ENCODE assay signal across 9 cellular contexts in genomic region chr12:66776974-66777373, GRCh38.
DNase-seq lines count a peak whose midpoint lies in the region; ATAC-seq and TF ChIP-seq lines count a peak whose summit lies in the region.
"Had no signal": no experiment of that assay in that cellular context is flagged by ENCODE, and none has a peak within 500 bp of the region (broad histone marks: within the 10 kb centered on the region; RNA-seq: fewer than 3 reads in every experiment).

No MANE protein-coding gene starts in this region.

- intact Hi-C loops in left cardiac atrium (cut with DNase I) = no loop called here

- peak; percentile 97 for ATAC-seq in GM21515 (IDR thresholded peaks at IDR 0.05; ENCODE audit: unreplicated experiment)
- peak; percentile 83 for ATAC-seq in HG03571 (IDR thresholded peaks at IDR 0.05; ENCODE audit: unreplicated experiment)
- no peak for ATAC-seq in left cardiac atrium

- H3K27me3 Mint-ChIP-seq in immature natural killer cell (ENCODE audit: low read depth in 3 of 3) = peaks cover 4 to 11% (median 11%) of the 10 kb centered on the region in 3 donors

- H3K4me3 ChIP-seq in GM12865 (ENCODE audit: low read depth, low read length) (no peak overlapping the region), WERI-Rb-1 (ENCODE audit: low read depth, low read length) (no peak overlapping the region)
- H3K4me3 ChIP-seq: upper lobe of left lung had no signal

- no peak for TF ChIP-seq CTCF in GM12865 (IDR thresholded peaks at IDR 0.05; ENCODE audit: insufficient read depth, low read depth, low read length, missing control alignments)
- TF ChIP-seq CTCF in WERI-Rb-1 (IDR thresholded peaks at IDR 0.05; ENCODE audit: low read depth, low read length) = no peak

- H3K4me3 Mint-ChIP-seq in immature natural killer cell = peak overlapping the region; percentile 64 to 81 (median 75)

- H3K9me3 Mint-ChIP-seq in immature natural killer cell = no peaks in the 10 kb centered on the region

- DNase-seq in GM12865 (ENCODE audit: low read depth) (peak; percentile 79), immature natural killer cell (peak; percentile 80 to 86 (median 85)), NCI-H1092 treated with DMSO at 0.1 percent for 48 hours (lab: John Stamatoyannopoulos, UW) (no peak), WERI-Rb-1 (no peak), COR-L47 (lab: John Stamatoyannopoulos, UW) (no peak), left cardiac atrium (no peak)
- DNase-seq: upper lobe of left lung had no signal

- peaks cover 51 to 66% of the 10 kb centered on the region in 2 donors for H3K4me1 Mint-ChIP-seq in immature natural killer cell

- H3K9me3 ChIP-seq in WERI-Rb-1 (ENCODE audit: severe bottlenecking) = no peaks in the 10 kb centered on the region
- H3K9me3 ChIP-seq: upper lobe of left lung had no signal

- peak overlapping the region; percentile 24 to 92 (median 90) for H3K27ac Mint-ChIP-seq in immature natural killer cell

- no peaks in the 10 kb centered on the region for H3K36me3 ChIP-seq in WERI-Rb-1
- H3K36me3 ChIP-seq: upper lobe of left lung had no signal

- H3K36me3 Mint-ChIP-seq in immature natural killer cell = peaks cover 0 to 5% (median 4%) of the 10 kb centered on the region in 3 donors

- H3K27me3 ChIP-seq in WERI-Rb-1 (ENCODE audit: insufficient read depth, low read depth, severe bottlenecking) = no peaks in the 10 kb centered on the region
- H3K27me3 ChIP-seq: upper lobe of left lung had no signal

- no peak overlapping the region for H3K27ac ChIP-seq in WERI-Rb-1
- H3K27ac ChIP-seq: upper lobe of left lung had no signal

Comparison
In these comparisons a context has a peak if more than half of its experiments do, and no peak if none do; other contexts are left out.
1. DNase-seq: peak in GM12865 (single experiment) and immature natural killer cell (3 of 3); none in NCI-H1092 treated with DMSO at 0.1 percent for 48 hours (single experiment), WERI-Rb-1 (single experiment), COR-L47 (single experiment) and left cardiac atrium (single experiment).
2. ATAC-seq: peak in GM21515 (single experiment) and HG03571 (single experiment); none in left cardiac atrium (0 of 2).